ENCODE assay signal across 9 cellular contexts in genomic region chr20:32681175-32682084, GRCh38. TPM values are rescaled to one million over a fixed set of nuclear protein-coding genes. Genes with fewer than 3 reads are reported as not detected.
DNase-seq lines count a peak whose midpoint lies in the region; ATAC-seq, FAIRE-seq and TF ChIP-seq lines count a peak whose summit lies in the region.
"Had no signal": no experiment of that assay in that cellular context is flagged by ENCODE, and none has a peak within 500 bp of the region (broad histone marks: within the 10 kb centered on the region; RNA-seq: fewer than 3 reads in every experiment).

No MANE protein-coding gene starts in this region.

- H3K27ac ChIP-seq in cingulate gyrus (ENCODE audit: low read depth, low read length) (peak overlapping the region; percentile 39), pancreas (no peak overlapping the region)
- H3K27ac ChIP-seq: C4-2B had no signal

- peak; percentile 54 for DNase-seq in NK-92 treated with Interleukin-12 subunit alpha and Interleukin-12 subunit beta, amount 100 ng/mL, for 24 hours (lab: John Stamatoyannopoulos, UW)
- DNase-seq in NK-92 (lab: John Stamatoyannopoulos, UW; ENCODE audit: unreplicated experiment) = no peak
- DNase-seq in NCI-H510A (lab: John Stamatoyannopoulos, UW) = peak; percentile 68
- DNase-seq in pancreas = no peak
- no peak for DNase-seq in stimulated activated CD4-positive, alpha-beta T cell treated with anti-CD3 and anti-CD28 coated beads, Interleukin-2, amount 100 ng/mL, for 24 hours
- no peak for DNase-seq in foreskin melanocyte

- no peak overlapping the region for H3K4me3 ChIP-seq in pancreas

- ATAC-seq in pancreas (peak in 3 of 4 donors; percentile 49 to 69 (median 67)), HG03342 (IDR thresholded peaks at IDR 0.05; ENCODE audit: unreplicated experiment) (no peak)

- no peak for TF ChIP-seq CTCF in pancreas (IDR thresholded peaks at IDR 0.05)

- no peaks in the 10 kb centered on the region for H3K36me3 ChIP-seq in pancreas

- no peaks in the 10 kb centered on the region for H3K27me3 ChIP-seq in pancreas

- WGBS in pancreas, 2 donors = 62% methylated on average over 19 to 20 of the region's 20 CpGs

- intact Hi-C loops in pancreas (cut with DNase I) = loop anchor here in 1 of 3 donors (5.0 kb wide), 1 partner anchor 101 kb away; no protein-coding TSS in a partner anchor

- no peaks in the 10 kb centered on the region for H3K4me1 ChIP-seq in pancreas

- FAIRE-seq in pancreas (lab: Jason Lieb, UNC) = no peak

- H3K9me3 ChIP-seq in pancreas = no peaks in the 10 kb centered on the region

RNA-seq across cellular contexts. Expression of gene C20orf203, which starts 7.7 kb away (rescaled TPM):
- total RNA-seq in pancreas = under 1 TPM in 2 of 6 donors, not detected in 4; 0.03 to 0.08 TPM
- polyA plus RNA-seq in pancreas = under 1 TPM in 1 of 2 donors, not detected in 1; 0.08 TPM

Comparison
In these comparisons a context has a peak if more than half of its experiments do, and no peak if none do; other contexts are left out.
1. DNase-seq: peak in NK-92 treated with Interleukin-12 subunit alpha and Interleukin-12 subunit beta, amount 100 ng/mL, for 24 hours (single experiment) and NCI-H510A (single experiment); none in NK-92 (single experiment), pancreas (0 of 6), stimulated activated CD4-positive, alpha-beta T cell treated with anti-CD3 and anti-CD28 coated beads, Interleukin-2, amount 100 ng/mL, for 24 hours (0 of 2) and foreskin melanocyte (single experiment).